In the genomic region with DNA sequence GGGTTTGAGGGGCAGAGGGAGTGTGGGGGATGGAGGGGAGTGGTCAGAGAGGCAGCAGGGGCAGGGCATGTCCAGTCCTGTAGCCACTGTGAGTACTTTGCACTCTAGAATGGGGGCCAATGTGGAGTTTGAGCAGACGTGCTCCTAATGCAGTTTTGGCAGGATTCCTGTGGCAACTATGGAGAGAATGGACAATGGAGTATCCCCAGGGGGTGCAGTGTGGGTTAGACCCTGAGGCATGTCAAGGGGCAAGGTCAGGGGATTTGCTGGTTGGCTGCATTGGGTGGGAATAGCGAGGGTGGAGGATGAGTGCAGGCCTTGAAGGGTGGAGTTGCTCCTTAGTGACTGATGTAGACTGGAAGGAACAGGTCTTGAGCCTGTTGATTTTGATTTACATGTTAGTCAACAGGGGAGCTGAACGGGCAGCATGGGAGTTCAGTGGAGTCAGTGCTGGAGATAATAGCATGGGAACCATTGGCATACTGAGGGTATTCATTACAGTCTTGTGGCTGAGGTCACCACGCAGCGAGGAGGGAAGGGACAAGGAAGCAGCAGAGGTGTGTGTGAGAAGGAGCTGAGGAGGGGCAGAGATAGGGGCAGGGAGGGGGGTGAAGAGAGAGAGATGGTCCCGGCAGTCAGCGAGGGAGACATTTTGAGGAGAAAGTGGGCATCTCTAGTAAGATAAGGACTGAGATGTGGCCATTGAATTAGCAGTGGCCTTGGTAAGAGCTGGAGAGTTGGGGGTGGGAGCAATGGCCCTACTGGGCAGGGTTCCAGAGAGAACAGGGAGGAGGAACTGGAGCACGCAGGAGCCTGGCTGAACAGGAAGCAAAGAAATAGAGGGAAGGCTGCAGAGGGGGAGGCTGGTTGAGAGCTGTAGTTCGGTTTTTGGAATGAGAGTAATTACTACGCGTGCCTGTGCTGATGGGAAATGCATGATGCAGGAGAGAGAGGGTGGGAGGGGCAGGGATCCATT, we compare ENCODE assay signal across 8 cellular contexts.
DNase-seq lines count a peak whose midpoint lies in the region; ATAC-seq and TF ChIP-seq lines count a peak whose summit lies in the region.

No MANE protein-coding gene starts in this region.

- peak overlapping the region; percentile 51 for H3K27ac Mint-ChIP-seq in activated B cell treated with CpG ODN at 0.5 μM for 24 hours

- peaks cover 18% of the 10 kb centered on the region for H3K36me3 Mint-ChIP-seq in activated B cell treated with CpG ODN at 0.5 μM for 24 hours (ENCODE audit: low read depth)

- H3K27ac ChIP-seq in left ventricle myocardium inferior (replicated peaks) (peak overlapping the region; percentile 85), skeletal muscle tissue (ENCODE audit: low read depth, low read length) (peak overlapping the region; percentile 59)

- CTCF ChIA-PET in activated B cell treated with CpG ODN at 0.5 μM for 24 hours (lab: Charles Lee): no interaction called here

- POLR2A ChIA-PET in activated B cell treated with CpG ODN at 0.5 μM for 24 hours (lab: Charles Lee): interaction anchor here (0.6 kb wide), 1 partner anchor 10 kb away, joined by 6 read pairs; no protein-coding TSS in a partner anchor

- H3K9me3 ChIP-seq in left ventricle myocardium inferior (replicated peaks): peaks cover 13% of the 10 kb centered on the region
- no peaks in the 10 kb centered on the region for H3K9me3 ChIP-seq in skeletal muscle tissue (ENCODE audit: control insufficient read depth in 3 of 3, low read length in 3 of 3)

- no peak for TF ChIP-seq RAD21 in Ishikawa (IDR thresholded peaks at IDR 0.05; ENCODE audit: low read depth)

- intact Hi-C loops in activated B cell treated with CpG ODN at 0.5 μM for 24 hours (cut with micrococcal nuclease): no loop called here
- intact Hi-C loops in left ventricle myocardium inferior (cut with micrococcal nuclease): no loop called here

- H3K9ac ChIP-seq in skeletal muscle tissue (ENCODE audit: low read depth in 1 of 3, low read length in 3 of 3): peak overlapping the region in 1 of 3 donors; percentile 22

- H3K27me3 Mint-ChIP-seq in activated B cell treated with CpG ODN at 0.5 μM for 24 hours: no peaks in the 10 kb centered on the region

- H3K4me3 Mint-ChIP-seq in activated B cell treated with CpG ODN at 0.5 μM for 24 hours: no peak overlapping the region

- H3K36me3 ChIP-seq in left ventricle myocardium inferior (peaks cover 5% of the 10 kb centered on the region), skeletal muscle tissue (ENCODE audit: control insufficient read depth in 3 of 3, insufficient read depth in 3 of 3, low read length in 3 of 3) (no peaks in the 10 kb centered on the region)

- ATAC-seq in activated B cell treated with CpG ODN at 0.5 μM for 24 hours (ENCODE audit: low read depth) (no peak), HG03469 (IDR thresholded peaks at IDR 0.05; ENCODE audit: unreplicated experiment) (no peak), GM21717 (IDR thresholded peaks at IDR 0.05; ENCODE audit: unreplicated experiment) (no peak)

- TF ChIP-seq CTCF in activated B cell treated with CpG ODN at 0.5 μM for 24 hours (IDR thresholded peaks at IDR 0.05) (no peak), left ventricle myocardium inferior (IDR thresholded peaks at IDR 0.05; ENCODE audit: borderline replicate concordance) (no peak)

- DNase-seq in activated B cell treated with CpG ODN at 0.5 μM for 24 hours (no peak), left ventricle myocardium inferior (no peak), OCI-M2 (lab: John Stamatoyannopoulos, UW; ENCODE audit: unreplicated experiment) (no peak), NCI-H1930 (lab: John Stamatoyannopoulos, UW) (no peak)

- H3K4me1 ChIP-seq in left ventricle myocardium inferior (peaks cover 93% of the 10 kb centered on the region), skeletal muscle tissue (ENCODE audit: control insufficient read depth in 3 of 3, insufficient read depth in 3 of 3, low read length in 3 of 3) (peaks cover 38 to 53% (median 46%) of the 10 kb centered on the region in 3 donors)

- H3K27me3 ChIP-seq in left ventricle myocardium inferior (ENCODE audit: low read depth) (no peaks in the 10 kb centered on the region), skeletal muscle tissue (ENCODE audit: control insufficient read depth in 3 of 3, insufficient read depth in 3 of 3, low read length in 3 of 3) (no peaks in the 10 kb centered on the region)

- peak; percentile 96 for TF ChIP-seq EP300 in Ishikawa (IDR thresholded peaks at IDR 0.05; ENCODE audit: borderline replicate concordance)

- H3K4me3 ChIP-seq in left ventricle myocardium inferior (no peak overlapping the region), skeletal muscle tissue (ENCODE audit: low read length in 3 of 3) (peak overlapping the region in 1 of 3 donors; percentile 16)

- peaks cover 79% of the 10 kb centered on the region for H3K4me1 Mint-ChIP-seq in activated B cell treated with CpG ODN at 0.5 μM for 24 hours

- H3K9me3 Mint-ChIP-seq in activated B cell treated with CpG ODN at 0.5 μM for 24 hours: peaks cover 12% of the 10 kb centered on the region

TF ChIP-seq in Ishikawa, 13 proteins besides CTCF, POLR2A, EP300 and RAD21:
- TF ChIP-seq, protein P1, sequence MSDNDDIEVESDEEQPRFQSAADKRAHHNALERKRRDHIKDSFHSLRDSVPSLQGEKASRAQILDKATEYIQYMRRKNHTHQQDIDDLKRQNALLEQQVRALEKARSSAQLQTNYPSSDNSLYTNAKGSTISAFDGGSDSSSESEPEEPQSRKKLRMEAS (IDR thresholded peaks at IDR 0.05): peak; percentile 66
- peak; percentile 94 for TF ChIP-seq NFIC (IDR thresholded peaks at IDR 0.05)
- peak; percentile 29; the same call in 1 of the 2 replicates for TF ChIP-seq YY1 (IDR thresholded peaks at IDR 0.05; ENCODE audit: low read depth)
- peak; percentile 89 for TF ChIP-seq EGR1 (IDR thresholded peaks at IDR 0.05)
- no peak for TF ChIP-seq TAF1 (IDR thresholded peaks at IDR 0.05; ENCODE audit: low read depth)
- no peak for TF ChIP-seq CREB1 (IDR thresholded peaks at IDR 0.05; ENCODE audit: low read depth)
- no peak for TF ChIP-seq USF1 (IDR thresholded peaks at IDR 0.05)
- TF ChIP-seq TCF12 (IDR thresholded peaks at IDR 0.05; ENCODE audit: low read depth): peak; percentile 92
- TF ChIP-seq FOXM1 (IDR thresholded peaks at IDR 0.05; ENCODE audit: borderline replicate concordance, low read depth): peak; percentile 88
- TF ChIP-seq ZBTB7A (IDR thresholded peaks at IDR 0.05; ENCODE audit: low read depth): no peak
- TF ChIP-seq REST (IDR thresholded peaks at IDR 0.05; ENCODE audit: low read depth): no peak
- TF ChIP-seq TEAD4 (IDR thresholded peaks at IDR 0.05): peak; percentile 89
- no peak for TF ChIP-seq CEBPB (IDR thresholded peaks at IDR 0.05)
TF ChIP-seq in Ishikawa: peak in this region for 7.
